Comparison of ENCODE assay signal across 16 cellular contexts in the genomic region with DNA sequence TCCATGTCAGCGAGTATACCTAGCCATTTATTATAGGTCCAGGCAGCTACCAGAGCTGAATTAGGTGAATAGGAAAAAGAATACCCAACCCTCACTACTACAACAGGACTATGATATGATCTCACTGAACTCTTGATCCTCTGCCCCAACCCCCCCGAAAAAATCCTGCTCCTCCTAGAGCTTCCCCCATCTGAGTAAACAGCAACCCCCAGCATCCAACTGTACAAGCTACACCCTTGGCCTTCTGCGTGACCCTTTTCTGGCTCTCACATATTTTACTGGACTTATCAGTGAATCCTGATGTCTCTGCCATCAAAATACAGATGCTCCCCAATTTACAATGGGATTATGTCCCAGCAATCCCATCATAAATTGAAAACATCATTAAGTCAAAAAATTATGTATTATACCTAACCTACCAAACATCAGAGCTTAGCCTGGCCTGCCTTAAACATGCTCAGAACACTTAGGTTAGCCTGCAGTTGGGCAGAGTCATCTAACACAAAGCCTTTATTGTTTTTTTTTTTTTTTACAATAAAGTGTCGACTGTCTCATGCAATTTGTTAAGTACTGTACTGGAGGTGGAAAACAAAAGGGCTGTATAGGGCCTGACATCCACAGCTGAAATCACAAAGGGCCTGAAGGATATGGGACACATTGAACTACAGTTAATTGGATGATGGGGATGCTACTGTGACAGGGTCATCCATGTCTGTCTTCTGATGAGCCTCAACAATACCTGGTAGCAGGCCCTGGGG.
"Had no signal": no experiment of that assay in that cellular context is flagged by ENCODE, and none has a peak within 500 bp of the region (broad histone marks: within the 10 kb centered on the region; RNA-seq: fewer than 3 reads in every experiment).

No MANE protein-coding gene starts in this region.

- H3K4me1 Mint-ChIP-seq: naive B cell had no signal

- H3K79me2 ChIP-seq: parathyroid adenoma had no signal

- H3K27ac ChIP-seq: colonic mucosa, esophagus squamous epithelium, left ventricle myocardium inferior, lower lobe of right lung, parathyroid adenoma, prostate gland had no signal

- H3K4me3 ChIP-seq: colonic mucosa, esophagus squamous epithelium, left ventricle myocardium inferior, lower lobe of right lung, prostate gland had no signal

- H3K9me3 Mint-ChIP-seq: immature natural killer cell, nephron, type B pancreatic cell had no signal

- H3K27me3 ChIP-seq: colonic mucosa had no signal

- ATAC-seq: lower lobe of right lung had no signal

- DNase-seq: colonic mucosa; dermis blood vessel endothelial cell; esophagus squamous epithelium; foreskin fibroblast; immature natural killer cell; left ventricle myocardium inferior; lower lobe of right lung; mesenchymal stem cell; naive B cell; small intestine; stimulated activated CD4-positive, alpha-beta T cell treated with anti-CD3 and anti-CD28 coated beads, Interleukin-12 subunit alpha, Interleukin-12 subunit beta, amount 100 ng/mL, for 4 hours; stimulated activated naive CD4-positive, alpha-beta T cell treated with Interleukin-2 at 50 U/mL for 16 hours had no signal

- H3K4me3 Mint-ChIP-seq: immature natural killer cell, naive B cell, nephron, type B pancreatic cell had no signal

- H3K36me3 Mint-ChIP-seq: naive B cell, type B pancreatic cell had no signal

- H3K4me1 ChIP-seq: colonic mucosa, esophagus squamous epithelium, left ventricle myocardium inferior, lower lobe of right lung, parathyroid adenoma, prostate gland had no signal

- H3K27ac Mint-ChIP-seq: immature natural killer cell, naive B cell, nephron, type B pancreatic cell had no signal

- H3K36me3 ChIP-seq: colonic mucosa, esophagus squamous epithelium, left ventricle myocardium inferior, lower lobe of right lung, prostate gland had no signal

- H2AFZ ChIP-seq: parathyroid adenoma had no signal
